In the genomic region with DNA sequence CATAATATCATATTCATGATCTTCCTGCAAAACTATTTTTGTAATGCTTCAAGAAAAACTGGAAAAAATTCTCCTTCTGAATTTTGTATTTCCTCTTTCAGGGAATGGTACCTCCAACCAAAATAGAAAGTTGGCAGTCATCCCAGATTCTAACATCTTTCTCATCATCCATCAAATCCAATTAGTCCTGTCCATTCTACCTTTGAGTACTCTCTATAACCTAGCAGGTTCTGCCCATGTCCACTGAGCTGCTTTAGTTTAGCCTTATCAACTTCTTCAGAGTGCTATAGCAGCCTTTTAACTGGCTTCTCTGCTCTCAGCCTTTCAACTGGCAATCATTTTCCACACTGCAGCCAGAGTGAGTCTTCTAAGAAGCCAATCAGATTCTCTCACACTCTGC, we compare ENCODE assay signal across 13 cellular contexts.
DNase-seq lines count a peak whose midpoint lies in the region; ATAC-seq and TF ChIP-seq lines count a peak whose summit lies in the region.
"Had no signal": no experiment of that assay in that cellular context is flagged by ENCODE, and none has a peak within 500 bp of the region (broad histone marks: within the 10 kb centered on the region; RNA-seq: fewer than 3 reads in every experiment).

No MANE protein-coding gene starts in this region.

- peaks cover 15 to 58% (median 24%) of the 10 kb centered on the region in 3 donors for H3K4me1 ChIP-seq in gastroesophageal sphincter
- peaks cover 12% of the 10 kb centered on the region for H3K4me1 ChIP-seq in stomach smooth muscle (ENCODE audit: control insufficient read depth, insufficient read depth, low read length)

- H3K27me3 ChIP-seq in gastroesophageal sphincter (no peaks in the 10 kb centered on the region), stomach smooth muscle (ENCODE audit: control insufficient read depth in 1 of 2, insufficient read depth in 2 of 2, low read length in 2 of 2) (no peaks in the 10 kb centered on the region)
- H3K27me3 ChIP-seq: neutrophil had no signal

- ATAC-seq in gastroesophageal sphincter = no peak
- ATAC-seq: activated naive CD8-positive, alpha-beta T cell treated with anti-CD3 and anti-CD28 coated beads, Interleukin-2, amount 50 U/mL, for 24 hours had no signal

- H3K27ac ChIP-seq in gastroesophageal sphincter (peak overlapping the region; percentile 73 to 81 (median 77)), stomach smooth muscle (ENCODE audit: low read length) (peak overlapping the region; percentile 38)
- H3K27ac ChIP-seq: HL-60, neutrophil had no signal

- intact Hi-C loops in activated T-helper 1 cell treated with anti-CD3 and anti-CD28 coated beads, Interleukin-12 subunit alpha, Interleukin-12 subunit beta, Interleukin-2, Interleukin-4 antibody, amounts not matched to agents 30 ng/mL and 10 ng/mL and 1 ng/mL, durations not matched to agents 14 hours and 24 hours and 36 hours (cut with micrococcal nuclease) = loop anchor here (10.0 kb wide), 1 partner anchor 1910 kb away; no protein-coding TSS in a partner anchor

- H3K9me3 ChIP-seq in gastroesophageal sphincter = no peaks in the 10 kb centered on the region
- no peaks in the 10 kb centered on the region for H3K9me3 ChIP-seq in stomach smooth muscle (ENCODE audit: control insufficient read depth in 2 of 2, low read length in 2 of 2)
- H3K9me3 ChIP-seq: neutrophil had no signal

- no peak for TF ChIP-seq POLR2A in gastroesophageal sphincter (IDR thresholded peaks at IDR 0.05)

- H3K9ac ChIP-seq in stomach smooth muscle (ENCODE audit: low read length in 2 of 2) = no peak overlapping the region

- no peak overlapping the region for H3K27ac Mint-ChIP-seq in activated T-helper 1 cell treated with anti-CD3 and anti-CD28 coated beads, Interleukin-12 subunit alpha, Interleukin-12 subunit beta, Interleukin-2, Interleukin-4 antibody, amounts not matched to agents 30 ng/mL and 10 ng/mL and 1 ng/mL, durations not matched to agents 14 hours and 24 hours and 36 hours
- H3K27ac Mint-ChIP-seq: activated naive CD8-positive, alpha-beta T cell treated with anti-CD3 and anti-CD28 coated beads, Interleukin-2, amount 50 U/mL, for 24 hours had no signal

- TF ChIP-seq EP300 in gastroesophageal sphincter (IDR thresholded peaks at IDR 0.05) = no peak

- DNase-seq in NCI-H510A treated with DMSO at 0.1 percent for 48 hours (lab: John Stamatoyannopoulos, UW) = peak; percentile 15
- DNase-seq in NCI-H510A (lab: John Stamatoyannopoulos, UW) = no peak
- DNase-seq in NCI-H82 (lab: John Stamatoyannopoulos, UW) = peak; percentile 69
- no peak for DNase-seq in Ammon's horn (ENCODE audit: low spot score)
- no peak for DNase-seq in dedifferentiated amniotic fluid mesenchymal stem cell (ENCODE audit: extremely low spot score)
- DNase-seq in activated T-helper 1 cell treated with anti-CD3 and anti-CD28 coated beads, Interleukin-12 subunit alpha, Interleukin-12 subunit beta, Interleukin-2, Interleukin-4 antibody, amounts not matched to agents 30 ng/mL and 10 ng/mL and 1 ng/mL, durations not matched to agents 14 hours and 24 hours and 36 hours (ENCODE audit: low spot score) = no peak
- DNase-seq: activated CD4-positive, CD25-positive, alpha-beta regulatory T cell; activated CD8-positive, alpha-beta memory T cell treated with anti-CD3 and anti-CD28 coated beads, Interleukin-2, amount 50 U/mL, for 48 hours; activated naive CD8-positive, alpha-beta T cell treated with anti-CD3 and anti-CD28 coated beads, Interleukin-2, amount 50 U/mL, for 24 hours had no signal

- H3K9me3 Mint-ChIP-seq in activated T-helper 1 cell treated with anti-CD3 and anti-CD28 coated beads, Interleukin-12 subunit alpha, Interleukin-12 subunit beta, Interleukin-2, Interleukin-4 antibody, amounts not matched to agents 30 ng/mL and 10 ng/mL and 1 ng/mL, durations not matched to agents 14 hours and 24 hours and 36 hours = no peaks in the 10 kb centered on the region
- H3K9me3 Mint-ChIP-seq: activated naive CD8-positive, alpha-beta T cell treated with anti-CD3 and anti-CD28 coated beads, Interleukin-2, amount 50 U/mL, for 24 hours had no signal

- H3K4me1 Mint-ChIP-seq in activated T-helper 1 cell treated with anti-CD3 and anti-CD28 coated beads, Interleukin-12 subunit alpha, Interleukin-12 subunit beta, Interleukin-2, Interleukin-4 antibody, amounts not matched to agents 30 ng/mL and 10 ng/mL and 1 ng/mL, durations not matched to agents 14 hours and 24 hours and 36 hours (ENCODE audit: low read depth) = peaks cover 20% of the 10 kb centered on the region

- H3K4me3 ChIP-seq in gastroesophageal sphincter (no peak overlapping the region), stomach smooth muscle (ENCODE audit: low read length in 2 of 2) (no peak overlapping the region)

- no peaks in the 10 kb centered on the region for H3K27me3 Mint-ChIP-seq in activated T-helper 1 cell treated with anti-CD3 and anti-CD28 coated beads, Interleukin-12 subunit alpha, Interleukin-12 subunit beta, Interleukin-2, Interleukin-4 antibody, amounts not matched to agents 30 ng/mL and 10 ng/mL and 1 ng/mL, durations not matched to agents 14 hours and 24 hours and 36 hours (ENCODE audit: insufficient read depth)

- TF ChIP-seq CTCF in gastroesophageal sphincter (IDR thresholded peaks at IDR 0.05) = no peak

- H3K36me3 ChIP-seq in gastroesophageal sphincter = no peaks in the 10 kb centered on the region
- H3K36me3 ChIP-seq in stomach smooth muscle (ENCODE audit: control insufficient read depth in 2 of 2, insufficient read depth in 2 of 2, low read length in 2 of 2) = no peaks in the 10 kb centered on the region
- H3K36me3 ChIP-seq: neutrophil had no signal

- H3K4me3 Mint-ChIP-seq in activated T-helper 1 cell treated with anti-CD3 and anti-CD28 coated beads, Interleukin-12 subunit alpha, Interleukin-12 subunit beta, Interleukin-2, Interleukin-4 antibody, amounts not matched to agents 30 ng/mL and 10 ng/mL and 1 ng/mL, durations not matched to agents 14 hours and 24 hours and 36 hours = no peak overlapping the region
- H3K4me3 Mint-ChIP-seq: activated naive CD8-positive, alpha-beta T cell treated with anti-CD3 and anti-CD28 coated beads, Interleukin-2, amount 50 U/mL, for 24 hours had no signal

- no peaks in the 10 kb centered on the region for H3K36me3 Mint-ChIP-seq in activated T-helper 1 cell treated with anti-CD3 and anti-CD28 coated beads, Interleukin-12 subunit alpha, Interleukin-12 subunit beta, Interleukin-2, Interleukin-4 antibody, amounts not matched to agents 30 ng/mL and 10 ng/mL and 1 ng/mL, durations not matched to agents 14 hours and 24 hours and 36 hours (ENCODE audit: low read depth)

Comparison
In these comparisons a context has a peak if more than half of its experiments do, and no peak if none do; other contexts are left out.
1. DNase-seq: peak in NCI-H510A treated with DMSO at 0.1 percent for 48 hours (single experiment) and NCI-H82 (single experiment); none in NCI-H510A (single experiment), Ammon's horn (single experiment), dedifferentiated amniotic fluid mesenchymal stem cell (single experiment) and activated T-helper 1 cell treated with anti-CD3 and anti-CD28 coated beads, Interleukin-12 subunit alpha, Interleukin-12 subunit beta, Interleukin-2, Interleukin-4 antibody, amounts not matched to agents 30 ng/mL and 10 ng/mL and 1 ng/mL, durations not matched to agents 14 hours and 24 hours and 36 hours (single experiment).